ENCODE assay signal across 8 cellular contexts in genomic region chr19:54160182-54160811, GRCh38. TPM values are rescaled to one million over a fixed set of nuclear protein-coding genes. Genes with fewer than 3 reads are reported as not detected.
DNase-seq lines count a peak whose midpoint lies in the region; ATAC-seq and TF ChIP-seq lines count a peak whose summit lies in the region.

No MANE protein-coding gene starts in this region.

- H3K27me3 ChIP-seq in WERI-Rb-1 (ENCODE audit: insufficient read depth, low read depth, severe bottlenecking), result no peaks in the 10 kb centered on the region

- H3K9me3 Mint-ChIP-seq in HFFc6, result peaks cover 20% of the 10 kb centered on the region
- peaks cover 13% of the 10 kb centered on the region for H3K9me3 Mint-ChIP-seq in glutamatergic neuron (ENCODE audit: unreplicated experiment)

- ATAC-seq in HG02642 (IDR thresholded peaks at IDR 0.05; ENCODE audit: poor library complexity, unreplicated experiment), result no peak

- DNase-seq in DMS79 treated with DMSO at 0.1 percent for 48 hours (lab: John Stamatoyannopoulos, UW), result peak; percentile 76
- DNase-seq in HFFc6, result no peak
- DNase-seq in WERI-Rb-1, result no peak
- DNase-seq in glutamatergic neuron, result no peak
- no peak for DNase-seq in activated CD4-positive, CD25-positive, alpha-beta regulatory T cell (lab: John Stamatoyannopoulos, UW)
- DNase-seq in RPMI8226, result no peak

- H3K27ac ChIP-seq in WERI-Rb-1 (peak overlapping the region; percentile 87), skin epidermis (peak overlapping the region in 20 of 21 experiments; percentile 23 to 90 (median 76))

- H3K27ac Mint-ChIP-seq in HFFc6 (peak overlapping the region; percentile 96), glutamatergic neuron (ENCODE audit: unreplicated experiment) (peak overlapping the region; percentile 92)

- H3K4me1 Mint-ChIP-seq in HFFc6 (ENCODE audit: low read depth) (peaks cover 39% of the 10 kb centered on the region), glutamatergic neuron (ENCODE audit: low read depth, unreplicated experiment) (peaks cover 9% of the 10 kb centered on the region)

- H3K4me3 Mint-ChIP-seq in HFFc6 (peak overlapping the region; percentile 91), glutamatergic neuron (ENCODE audit: unreplicated experiment) (peak overlapping the region; percentile 100)

- TF ChIP-seq CTCF in HFFc6 (IDR thresholded peaks at IDR 0.05) (no peak), WERI-Rb-1 (IDR thresholded peaks at IDR 0.05; ENCODE audit: low read depth, low read length) (no peak), glutamatergic neuron (IDR thresholded peaks at IDR 0.05; ENCODE audit: partially characterized antibody, unreplicated experiment) (no peak)

- no peaks in the 10 kb centered on the region for H3K9me3 ChIP-seq in WERI-Rb-1 (ENCODE audit: severe bottlenecking)

- peaks cover 30% of the 10 kb centered on the region for H3K36me3 Mint-ChIP-seq in HFFc6 (ENCODE audit: low read depth)
- H3K36me3 Mint-ChIP-seq in glutamatergic neuron (ENCODE audit: unreplicated experiment), result peaks cover 8% of the 10 kb centered on the region

- peaks cover 30% of the 10 kb centered on the region for H3K36me3 ChIP-seq in WERI-Rb-1

- H3K4me3 ChIP-seq in WERI-Rb-1 (ENCODE audit: low read depth, low read length) (peak overlapping the region; percentile 83), skin epidermis (peak overlapping the region; percentile 34 to 77 (median 44))

- H3K27me3 Mint-ChIP-seq in HFFc6 (ENCODE audit: insufficient read depth) (peaks cover 9% of the 10 kb centered on the region), glutamatergic neuron (ENCODE audit: unreplicated experiment) (peaks cover 19% of the 10 kb centered on the region)

RNA-seq across cellular contexts. Expression of gene LENG1, which starts 0.8 kb away (rescaled TPM):
- 1 to 10 TPM; 3.7 to 7.6 (median 6.2) TPM for total RNA-seq in HFFc6 (2021; fragmentation: NEBNext Ultra II Directional; extraction: Animal tissue kit (Norgen Biotek cat#: 25700))
- 3.7 TPM for total RNA-seq in glutamatergic neuron (ENCODE audit: unreplicated experiment)

RNA-seq across cellular contexts. Expression of gene TMC4, which starts 12.7 kb away (rescaled TPM):
- total RNA-seq in HFFc6 (2021; fragmentation: NEBNext Ultra II Directional; extraction: Animal tissue kit (Norgen Biotek cat#: 25700)), result under 1 TPM; 0.43 to 0.70 (median 0.55) TPM
- not detected for total RNA-seq in glutamatergic neuron (ENCODE audit: unreplicated experiment)

RNA-seq across cellular contexts. Expression of gene CNOT3, which starts 22.7 kb away (rescaled TPM):
- total RNA-seq in HFFc6 (2021; fragmentation: NEBNext Ultra II Directional; extraction: Animal tissue kit (Norgen Biotek cat#: 25700)), result 10 to 100 TPM; 46.4 to 65.5 (median 59.6) TPM
- 56.9 TPM for total RNA-seq in glutamatergic neuron (ENCODE audit: unreplicated experiment)

RNA-seq across cellular contexts. Expression of gene MBOAT7, which starts 29.1 kb away (rescaled TPM):
- total RNA-seq in HFFc6 (2021; fragmentation: NEBNext Ultra II Directional; extraction: Animal tissue kit (Norgen Biotek cat#: 25700)), result 100 to 1,000 TPM; 263 to 354 (median 313) TPM
- 62.0 TPM for total RNA-seq in glutamatergic neuron (ENCODE audit: unreplicated experiment)

RNA-seq across cellular contexts. Expression of gene TSEN34, which starts 30.8 kb away (rescaled TPM):
- total RNA-seq in HFFc6 (2021; fragmentation: NEBNext Ultra II Directional; extraction: Animal tissue kit (Norgen Biotek cat#: 25700)), result 10 to 100 TPM; 51.2 to 58.8 (median 54.4) TPM
- 44.8 TPM for total RNA-seq in glutamatergic neuron (ENCODE audit: unreplicated experiment)
